Comparison of ENCODE assay signal across 31 cellular contexts in the genomic region with DNA sequence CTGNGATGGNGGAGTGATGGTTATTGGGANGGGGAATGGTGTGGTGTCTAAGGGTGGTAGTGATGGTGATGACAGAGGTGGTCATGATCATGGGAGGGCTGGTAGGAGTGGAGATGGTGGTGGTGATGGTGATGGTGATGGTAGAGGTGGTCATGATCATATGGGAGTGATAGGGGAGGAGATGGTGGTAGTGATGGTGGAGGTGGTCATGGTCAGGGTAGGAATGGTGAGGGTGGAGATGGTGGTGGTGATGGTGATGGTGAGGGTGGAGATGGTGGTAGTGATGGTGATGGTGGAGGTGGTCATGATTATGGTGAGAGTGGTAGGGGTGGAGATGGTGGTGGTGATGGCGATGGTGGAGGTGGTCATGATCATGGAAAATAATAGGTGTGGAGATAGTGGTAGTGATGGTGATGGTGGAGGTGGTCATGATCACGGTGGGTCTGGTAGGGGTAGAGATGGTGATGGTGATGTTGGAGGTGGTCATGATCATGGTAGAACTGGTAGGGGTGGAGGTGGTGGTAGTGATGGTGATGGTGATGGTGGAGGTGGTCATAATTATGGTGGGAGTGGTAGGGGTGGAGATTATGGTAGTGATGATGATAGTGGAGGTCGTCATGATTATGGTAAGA.
DNase-seq lines count a peak whose midpoint lies in the region; ATAC-seq, FAIRE-seq and TF ChIP-seq lines count a peak whose summit lies in the region.
"Had no signal": no experiment of that assay in that cellular context is flagged by ENCODE, and none has a peak within 500 bp of the region (broad histone marks: within the 10 kb centered on the region; RNA-seq: fewer than 3 reads in every experiment).

No MANE protein-coding gene starts in this region.

- H2AFZ ChIP-seq in H9 (ENCODE audit: low read length) (no peak overlapping the region), neuronal stem cell (ENCODE audit: low read length) (no peak overlapping the region)
- H2AFZ ChIP-seq: GM23338, neural progenitor cell had no signal

- H3K27ac ChIP-seq in H9 (ENCODE audit: insufficient read length, low read depth, low read length) = no peak overlapping the region
- H3K27ac ChIP-seq in neuronal stem cell (replicated peaks; ENCODE audit: low read length) = no peak overlapping the region
- H3K27ac ChIP-seq: A549, adrenal gland, BLaER1, epithelial cell of prostate, foreskin keratinocyte, neural progenitor cell, SJSA1, suprapubic skin, vagina had no signal

- H2BK120ac ChIP-seq in H9 (ENCODE audit: low read depth, low read length, poor library complexity, severe bottlenecking) (no peak overlapping the region), neuronal stem cell (ENCODE audit: low read depth, low read length) (no peak overlapping the region)

- CTCF ChIA-PET in activated CD8-positive, alpha-beta memory T cell treated with anti-CD3 and anti-CD28 coated beads, Interleukin-2, amount 10 ng/mL, durations not matched to agents 7 days and 5 days (lab: Charles Lee) = interaction anchor here (1.0 to 1.8 kb wide), 4 partner anchors 16 to 108 kb away, joined by 3 to 8 read pairs (median 5); partner anchors contain the start of genes ATG16L1 and INPP5D

- no peaks in the 10 kb centered on the region; the same call in 1 of the 2 replicates for H3K79me2 ChIP-seq in H9 (ENCODE audit: insufficient read depth, low read length)

- no peak for ATAC-seq in activated CD8-positive, alpha-beta memory T cell treated with anti-CD3 and anti-CD28 coated beads, Interleukin-2, amount 10 ng/mL, durations not matched to agents 7 days and 5 days
- no peak for ATAC-seq in HG02840 (IDR thresholded peaks at IDR 0.05; ENCODE audit: low FRiP score, unreplicated experiment)
- ATAC-seq: A549; activated CD4-positive, CD25-positive, alpha-beta regulatory T cell treated with anti-CD3 and anti-CD28 coated beads, Interleukin-2, amount 50 U/mL, for 24 hours; foreskin keratinocyte; GM23338; PC-3 had no signal

- H3T11ph ChIP-seq in H9 (ENCODE audit: low read length) = no peak overlapping the region

- H3K56ac ChIP-seq in H9 (ENCODE audit: insufficient read length, low read depth, low read length) = no peak overlapping the region

- peaks cover 87% of the 10 kb centered on the region for H3K36me3 Mint-ChIP-seq in activated CD8-positive, alpha-beta memory T cell treated with anti-CD3 and anti-CD28 coated beads, Interleukin-2, amount 10 ng/mL, durations not matched to agents 7 days and 5 days
- peaks cover 10 to 58% (median 24%) of the 10 kb centered on the region in 3 experiments for H3K36me3 Mint-ChIP-seq in H9 (ENCODE audit: insufficient read depth in 1 of 3, low read depth in 3 of 3)
- H3K36me3 Mint-ChIP-seq in activated naive CD8-positive, alpha-beta T cell treated with anti-CD3 and anti-CD28 coated beads for 36 hours = peaks cover 36% of the 10 kb centered on the region
- H3K36me3 Mint-ChIP-seq: neural progenitor cell had no signal

- H2BK15ac ChIP-seq in H9 (ENCODE audit: low read depth, low read length) (no peak overlapping the region), neuronal stem cell (ENCODE audit: low read length) (no peak overlapping the region)

- no peak for DNase-seq in activated CD8-positive, alpha-beta memory T cell treated with anti-CD3 and anti-CD28 coated beads, Interleukin-2, amount 10 ng/mL, durations not matched to agents 7 days and 5 days
- DNase-seq in activated CD8-positive, alpha-beta memory T cell treated with anti-CD3 and anti-CD28 coated beads, Interleukin-2, amount 50 U/mL, for 4 hours = no peak
- no peak for DNase-seq in H9
- DNase-seq in activated naive CD8-positive, alpha-beta T cell treated with anti-CD3 and anti-CD28 coated beads for 36 hours = no peak
- no peak for DNase-seq in neuronal stem cell (ENCODE audit: low spot score)
- no peak for DNase-seq in germinal center (ENCODE audit: low spot score)
- DNase-seq in frontal cortex (ENCODE audit: low spot score in 2 of 2) = no peak
- DNase-seq: activated CD8-positive, alpha-beta memory T cell treated with anti-CD3 and anti-CD28 coated beads, Interleukin-2, amount 50 U/mL, for 48 hours; adrenal gland; DMS 273 treated with DMSO at 0.1 percent for 48 hours; foreskin keratinocyte; mesendoderm; NCI-H1436; NCI-H2171; PC-3; stimulated activated CD4-positive, alpha-beta T cell treated with anti-CD3 and anti-CD28 coated beads, Interleukin-4, amount 100 ng/mL, for 24 hours; T1000 had no signal

- H3K36me3 ChIP-seq in neuronal stem cell (replicated peaks in 1 of 2; ENCODE audit: control insufficient read depth in 2 of 2, insufficient read depth in 2 of 2, low read length in 2 of 2) = no peaks in the 10 kb centered on the region
- H3K36me3 ChIP-seq: neural progenitor cell, SJSA1, vagina had no signal

- WGBS in H9 (ENCODE audit: extremely low coverage, insufficient read length, low lambda C conversion rate) = 100% methylated on average over 2 of the region's 3 CpGs
- 100% methylated on average over 1 of the region's 3 CpGs; no CpG with 5 or more reads in 1 of the 2 donors for WGBS in neuronal stem cell (ENCODE audit: extremely low coverage in 2 of 2, insufficient read length in 2 of 2, insufficient replicate concordance in 1 of 2), 2 donors

- peaks cover 52% of the 10 kb centered on the region for H3K4me1 Mint-ChIP-seq in activated CD8-positive, alpha-beta memory T cell treated with anti-CD3 and anti-CD28 coated beads, Interleukin-2, amount 10 ng/mL, durations not matched to agents 7 days and 5 days
- H3K4me1 Mint-ChIP-seq in H9 = peaks cover 52 to 58% of the 10 kb centered on the region in 2 experiments
- H3K4me1 Mint-ChIP-seq in activated naive CD8-positive, alpha-beta T cell treated with anti-CD3 and anti-CD28 coated beads for 36 hours = peaks cover 29% of the 10 kb centered on the region

- no peak overlapping the region for H4K5ac ChIP-seq in H9 (ENCODE audit: insufficient read length, low read depth, low read length)

- no peak overlapping the region for H3K23ac ChIP-seq in H9 (ENCODE audit: insufficient read length, low read depth, low read length)
- H3K23ac ChIP-seq in neuronal stem cell (ENCODE audit: low read depth, low read length, poor library complexity) = no peak overlapping the region

- no peak overlapping the region for H2BK20ac ChIP-seq in H9 (ENCODE audit: low read depth, low read length, poor library complexity, severe bottlenecking)

- H2AK5ac ChIP-seq in H9 (ENCODE audit: insufficient read length, low read length) (no peak overlapping the region), neuronal stem cell (ENCODE audit: low read depth, low read length) (no peak overlapping the region)

- H3K79me1 ChIP-seq in H9 (ENCODE audit: insufficient read depth, low read depth, low read length, poor library complexity, severe bottlenecking) = no peaks in the 10 kb centered on the region
- H3K79me1 ChIP-seq in neuronal stem cell (ENCODE audit: low read depth, low read length) = no peaks in the 10 kb centered on the region

- no peak overlapping the region for H3K9ac ChIP-seq in H9 (ENCODE audit: extremely low read depth, insufficient read length, low read length)
- H3K9ac ChIP-seq in neuronal stem cell (ENCODE audit: low read depth, low read length, poor library complexity) = peak overlapping the region; percentile 9
- H3K9ac ChIP-seq: BLaER1, neural progenitor cell had no signal

- H4K20me1 ChIP-seq in H9 (ENCODE audit: control insufficient read depth, insufficient read depth, insufficient read length) = no peaks in the 10 kb centered on the region

- peak overlapping the region in 1 of 2 donors; percentile 44 for H3K4me3 ChIP-seq in neuronal stem cell (ENCODE audit: low read length in 2 of 2)
- H3K4me3 ChIP-seq: A549, adrenal gland, BLaER1, GM23338, neural progenitor cell, SJSA1, smooth muscle cell, suprapubic skin, vagina had no signal

- H3K4ac ChIP-seq in H9 (ENCODE audit: low read depth, low read length) (no peak overlapping the region), neuronal stem cell (ENCODE audit: low read length) (no peak overlapping the region)

- H3K18ac ChIP-seq in H9 (ENCODE audit: insufficient read length, low read depth, low read length) (no peak overlapping the region), neuronal stem cell (ENCODE audit: low read length) (no peak overlapping the region)

- H4K8ac ChIP-seq in H9 (replicated peaks; ENCODE audit: insufficient read length, low read depth, low read length) = peak overlapping the region; percentile 74
- H4K8ac ChIP-seq in neuronal stem cell (ENCODE audit: low read depth, low read length) = no peak overlapping the region

- no peak for FAIRE-seq in frontal cortex (lab: Jason Lieb, UNC)
- FAIRE-seq: A549, bronchial epithelial cell, GM12891 had no signal

- H2BK12ac ChIP-seq in H9 (ENCODE audit: insufficient read length, low read depth, low read length) (no peak overlapping the region), neuronal stem cell (ENCODE audit: low read length) (no peak overlapping the region)

- no peaks in the 10 kb centered on the region for H3K9me3 Mint-ChIP-seq in activated CD8-positive, alpha-beta memory T cell treated with anti-CD3 and anti-CD28 coated beads, Interleukin-2, amount 10 ng/mL, durations not matched to agents 7 days and 5 days (ENCODE audit: low read depth)
- peaks cover 12 to 13% of the 10 kb centered on the region in 2 experiments for H3K9me3 Mint-ChIP-seq in H9
- no peaks in the 10 kb centered on the region for H3K9me3 Mint-ChIP-seq in activated naive CD8-positive, alpha-beta T cell treated with anti-CD3 and anti-CD28 coated beads for 36 hours
- H3K9me3 Mint-ChIP-seq: dendritic cell treated with granulocyte-macrophage colony-stimulating factor and Interleukin-4, amounts not matched to agents 40 ng/mL and 50 ng/mL, for 4 days had no signal

- peak overlapping the region; percentile 37 for H3K27ac Mint-ChIP-seq in activated CD8-positive, alpha-beta memory T cell treated with anti-CD3 and anti-CD28 coated beads, Interleukin-2, amount 10 ng/mL, durations not matched to agents 7 days and 5 days
- no peak overlapping the region for H3K27ac Mint-ChIP-seq in H9
- H3K27ac Mint-ChIP-seq in activated naive CD8-positive, alpha-beta T cell treated with anti-CD3 and anti-CD28 coated beads for 36 hours = peak overlapping the region; percentile 19
- H3K27ac Mint-ChIP-seq: dendritic cell treated with granulocyte-macrophage colony-stimulating factor and Interleukin-4, amounts not matched to agents 40 ng/mL and 50 ng/mL, for 4 days; GM23338; neural progenitor cell had no signal

- H3K27me3 Mint-ChIP-seq in activated CD8-positive, alpha-beta memory T cell treated with anti-CD3 and anti-CD28 coated beads, Interleukin-2, amount 10 ng/mL, durations not matched to agents 7 days and 5 days = no peaks in the 10 kb centered on the region
- H3K27me3 Mint-ChIP-seq in H9 (ENCODE audit: low read depth) = no peaks in the 10 kb centered on the region
- H3K27me3 Mint-ChIP-seq in activated naive CD8-positive, alpha-beta T cell treated with anti-CD3 and anti-CD28 coated beads for 36 hours = no peaks in the 10 kb centered on the region
- H3K27me3 Mint-ChIP-seq: dendritic cell treated with granulocyte-macrophage colony-stimulating factor and Interleukin-4, amounts not matched to agents 40 ng/mL and 50 ng/mL, for 4 days had no signal

- no peaks in the 10 kb centered on the region for H3K27me3 ChIP-seq in H9 (ENCODE audit: insufficient read depth, low read length)
- H3K27me3 ChIP-seq in neuronal stem cell (ENCODE audit: control insufficient read depth in 3 of 3, insufficient read depth in 3 of 3, low read depth in 1 of 3, low read length in 3 of 3) = no peaks in the 10 kb centered on the region
- H3K27me3 ChIP-seq: BLaER1, foreskin keratinocyte, neural progenitor cell, SJSA1, suprapubic skin, vagina had no signal

- no peaks in the 10 kb centered on the region for H3K23me2 ChIP-seq in H9 (ENCODE audit: insufficient read length, low read depth, low read length, poor library complexity, severe bottlenecking)

- H2BK5ac ChIP-seq in H9 (ENCODE audit: insufficient read length, low read length) (no peak overlapping the region), neuronal stem cell (ENCODE audit: low read length) (no peak overlapping the region)

- TF ChIP-seq CTCF in H9 (conservative IDR thresholded peaks at IDR 0.05) = no peak

- no peak overlapping the region for H4K91ac ChIP-seq in H9 (ENCODE audit: insufficient read length, low read depth, low read length)
- no peak overlapping the region for H4K91ac ChIP-seq in neuronal stem cell (ENCODE audit: low read depth, low read length, poor library complexity)

- peaks cover 5% of the 10 kb centered on the region; the same call in 1 of the 2 replicates for H3K4me1 ChIP-seq in H9 (ENCODE audit: insufficient read depth, low read length)
- peaks cover 5 to 6% of the 10 kb centered on the region in 2 donors for H3K4me1 ChIP-seq in neuronal stem cell (ENCODE audit: control insufficient read depth in 2 of 2, insufficient read depth in 1 of 2, low read depth in 1 of 2, low read length in 2 of 2)
- H3K4me1 ChIP-seq: adrenal gland, SJSA1, suprapubic skin, vagina had no signal

- no peak overlapping the region for H3K14ac ChIP-seq in H9 (ENCODE audit: insufficient read depth, low read length)
- no peak overlapping the region for H3K14ac ChIP-seq in neuronal stem cell (ENCODE audit: low read length)

- H3K9me3 ChIP-seq in H9 (ENCODE audit: control insufficient read depth, low read depth, low read length) (no peaks in the 10 kb centered on the region), neuronal stem cell (replicated peaks in 1 of 2; ENCODE audit: control insufficient read depth in 2 of 2, insufficient read depth in 1 of 2, low read depth in 1 of 2, low read length in 2 of 2) (no peaks in the 10 kb centered on the region)
- H3K9me3 ChIP-seq: A549, adrenal gland, BLaER1, suprapubic skin, vagina had no signal

- H3K4me3 Mint-ChIP-seq in activated CD8-positive, alpha-beta memory T cell treated with anti-CD3 and anti-CD28 coated beads, Interleukin-2, amount 10 ng/mL, durations not matched to agents 7 days and 5 days = no peak overlapping the region
- no peak overlapping the region for H3K4me3 Mint-ChIP-seq in H9
- no peak overlapping the region for H3K4me3 Mint-ChIP-seq in activated naive CD8-positive, alpha-beta T cell treated with anti-CD3 and anti-CD28 coated beads for 36 hours
- H3K4me3 Mint-ChIP-seq: dendritic cell treated with granulocyte-macrophage colony-stimulating factor and Interleukin-4, amounts not matched to agents 40 ng/mL and 50 ng/mL, for 4 days; GM23338; neural progenitor cell had no signal

- H3K4me2 ChIP-seq in H9 (ENCODE audit: insufficient read depth, insufficient read length, low read length) (no peak overlapping the region), neuronal stem cell (ENCODE audit: insufficient read depth, low read length, poor library complexity, severe bottlenecking) (no peak overlapping the region)
- H3K4me2 ChIP-seq: A549, BLaER1, GM23338, neural progenitor cell, smooth muscle cell had no signal

Comparison
In these comparisons a context has a peak if more than half of its experiments do, and no peak if none do; other contexts are left out.
1. H3K27ac Mint-ChIP-seq: peak in activated CD8-positive, alpha-beta memory T cell treated with anti-CD3 and anti-CD28 coated beads, Interleukin-2, amount 10 ng/mL, durations not matched to agents 7 days and 5 days (single experiment) and activated naive CD8-positive, alpha-beta T cell treated with anti-CD3 and anti-CD28 coated beads for 36 hours (single experiment); none in H9 (0 of 3).